In the genomic region with DNA sequence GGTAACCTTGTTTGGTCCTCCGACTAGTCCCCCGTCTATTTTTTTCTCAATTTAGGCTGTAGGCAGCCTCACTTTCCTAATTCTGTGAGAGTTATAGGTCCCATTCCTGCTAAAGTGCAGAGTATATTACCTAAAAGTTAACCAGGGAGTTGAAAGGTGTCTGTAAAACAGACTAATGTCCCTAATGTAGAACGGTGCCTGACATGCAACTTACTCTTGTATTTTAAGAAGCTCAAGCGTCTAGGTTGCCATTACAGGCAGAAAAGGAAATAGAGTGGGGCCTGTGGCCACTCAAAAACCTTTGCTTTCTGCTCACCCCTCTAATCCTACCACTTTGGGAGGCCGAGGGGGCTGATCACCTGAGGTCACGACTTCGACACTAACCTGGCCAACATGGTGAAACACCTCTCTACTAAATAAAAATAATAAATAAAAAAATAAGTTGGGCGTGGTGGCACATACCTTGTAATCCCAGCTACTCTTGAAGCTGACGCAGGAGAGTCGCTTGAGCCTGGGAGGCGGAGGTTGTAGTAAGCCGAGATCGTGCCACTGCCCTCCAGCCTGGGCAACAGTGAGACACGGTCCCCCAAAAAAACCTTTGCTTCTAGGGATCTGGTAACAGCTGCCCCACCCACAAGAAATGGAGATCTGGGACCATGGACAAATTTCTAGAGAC, we compare ENCODE assay signal across 8 cellular contexts. TPM values are rescaled to one million over a fixed set of nuclear protein-coding genes. Genes with fewer than 3 reads are reported as not detected.
DNase-seq lines count a peak whose midpoint lies in the region; ATAC-seq and TF ChIP-seq lines count a peak whose summit lies in the region.

No MANE protein-coding gene starts in this region.

- TF ChIP-seq CTCF in HL-60 (IDR thresholded peaks at IDR 0.05; ENCODE audit: insufficient read depth, low read length) (no peak), endodermal cell (conservative IDR thresholded peaks at IDR 0.05) (no peak), neural progenitor cell (IDR thresholded peaks at IDR 0.05) (no peak), GM13977 (IDR thresholded peaks at IDR 0.05; ENCODE audit: extremely low read depth, insufficient read depth, missing control alignments) (no peak)

- H3K4me3 Mint-ChIP-seq in T-helper 17 cell (peak overlapping the region; percentile 97), endodermal cell (peak overlapping the region; percentile 100), neural progenitor cell (peak overlapping the region; percentile 98)

- peaks cover 54% of the 10 kb centered on the region for H3F3A ChIP-seq in neural progenitor cell (ENCODE audit: low read depth)

- H3K9me3 ChIP-seq in BLaER1 (no peaks in the 10 kb centered on the region), T-helper 17 cell (ENCODE audit: control insufficient read depth, low read length, poor library complexity, severe bottlenecking) (no peaks in the 10 kb centered on the region), endodermal cell (ENCODE audit: control insufficient read depth, low read length) (no peaks in the 10 kb centered on the region), neural progenitor cell (ENCODE audit: low read depth) (no peaks in the 10 kb centered on the region)

- WGBS in endodermal cell (ENCODE audit: insufficient coverage in 1 of 2, insufficient read length in 1 of 2), 2 experiments = 0% methylated on average over 9 to 14 of the region's 14 CpGs

- H3K4me2 ChIP-seq in BLaER1 (peak overlapping the region; percentile 86), neural progenitor cell (peak overlapping the region; percentile 73)

- DNase-seq in HL-60 (ENCODE audit: low read depth in 1 of 2, low spot score in 1 of 2) (peak in 1 of 2 experiments; percentile 13), T-helper 17 cell (no peak), endodermal cell (peak; percentile 60), neural progenitor cell (ENCODE audit: low spot score) (peak; percentile 16), GM13977 (ENCODE audit: low spot score) (no peak)

- peaks cover 28% of the 10 kb centered on the region for H3K36me3 ChIP-seq in BLaER1
- H3K36me3 ChIP-seq in endodermal cell (ENCODE audit: control insufficient read depth, insufficient read depth, low read length) = no peaks in the 10 kb centered on the region
- no peaks in the 10 kb centered on the region for H3K36me3 ChIP-seq in neural progenitor cell

- H3K36me3 Mint-ChIP-seq in T-helper 17 cell (ENCODE audit: low read depth) (peaks cover 16% of the 10 kb centered on the region), endodermal cell (ENCODE audit: low read depth) (peaks cover 2% of the 10 kb centered on the region), neural progenitor cell (peaks cover 4% of the 10 kb centered on the region)

- ATAC-seq in T-helper 17 cell (no peak), HG02610 (IDR thresholded peaks at IDR 0.05; ENCODE audit: unreplicated experiment) (no peak), HG03571 (IDR thresholded peaks at IDR 0.05; ENCODE audit: unreplicated experiment) (no peak)

- H3K27me3 ChIP-seq in BLaER1 (no peaks in the 10 kb centered on the region), HL-60 (ENCODE audit: insufficient read depth, poor library complexity, severe bottlenecking) (no peaks in the 10 kb centered on the region), endodermal cell (ENCODE audit: control insufficient read depth, insufficient read depth, low read length, poor library complexity, severe bottlenecking) (no peaks in the 10 kb centered on the region), neural progenitor cell (no peaks in the 10 kb centered on the region)

- no peak overlapping the region for H2AFZ ChIP-seq in neural progenitor cell (replicated peaks)

- peaks cover 36% of the 10 kb centered on the region for H3K4me1 Mint-ChIP-seq in T-helper 17 cell
- H3K4me1 Mint-ChIP-seq in endodermal cell = peaks cover 24% of the 10 kb centered on the region
- H3K4me1 Mint-ChIP-seq in neural progenitor cell = peaks cover 25% of the 10 kb centered on the region

- H4K20me1 ChIP-seq in BLaER1 (peaks cover 62% of the 10 kb centered on the region), neural progenitor cell (ENCODE audit: low read depth) (peaks cover 35% of the 10 kb centered on the region)

- peaks cover 51% of the 10 kb centered on the region for H3K79me2 ChIP-seq in neural progenitor cell (ENCODE audit: low read depth)

- H3K4me1 ChIP-seq in BLaER1 (peaks cover 37% of the 10 kb centered on the region), endodermal cell (ENCODE audit: control insufficient read depth, insufficient read depth, low read length) (no peaks in the 10 kb centered on the region), neural progenitor cell (peaks cover 18% of the 10 kb centered on the region)

- H3K27ac Mint-ChIP-seq in T-helper 17 cell (peak overlapping the region; percentile 100), endodermal cell (peak overlapping the region; percentile 100), neural progenitor cell (peak overlapping the region; percentile 93)

- in situ Hi-C loops in GM13977 (cut with MboI; ENCODE audit: low pct_unique_long_range_greater_than_20kb, low sequenced_read_pairs, unreplicated experiment) = no loop called here

- H3K27me3 Mint-ChIP-seq in T-helper 17 cell (peaks cover 10% of the 10 kb centered on the region), endodermal cell (ENCODE audit: insufficient read depth) (no peaks in the 10 kb centered on the region), neural progenitor cell (ENCODE audit: insufficient read depth, low read depth) (peaks cover 13% of the 10 kb centered on the region)

- H3K27ac ChIP-seq in BLaER1 (peak overlapping the region; percentile 94), HL-60 (replicated peaks) (peak overlapping the region; percentile 98), endodermal cell (ENCODE audit: low read depth, low read length) (peak overlapping the region; percentile 84), neural progenitor cell (peak overlapping the region; percentile 81)

- no peaks in the 10 kb centered on the region for H3K9me3 Mint-ChIP-seq in endodermal cell
- no peaks in the 10 kb centered on the region for H3K9me3 Mint-ChIP-seq in neural progenitor cell

- H3K9ac ChIP-seq in BLaER1 (peak overlapping the region; percentile 100), endodermal cell (ENCODE audit: extremely low read depth, low read length, poor library complexity, severe bottlenecking) (peak overlapping the region; percentile 98), neural progenitor cell (peak overlapping the region; percentile 77)

- H3K4me3 ChIP-seq in BLaER1 = peak overlapping the region; percentile 88
- H3K4me3 ChIP-seq in HL-60 (replicated peaks; ENCODE audit: insufficient read depth, low read length) = peak overlapping the region; percentile 72
- peak overlapping the region; percentile 98 for H3K4me3 ChIP-seq in endodermal cell (ENCODE audit: low read length)
- H3K4me3 ChIP-seq in neural progenitor cell = peak overlapping the region; percentile 94

RNA-seq across cellular contexts. Expression of gene HFE, which starts 37.9 kb away (rescaled TPM):
- total RNA-seq in T-helper 17 cell = 1 to 10 TPM; 1.2 to 2.4 TPM
- total RNA-seq in endodermal cell = 1 to 10 TPM; 1.8 to 2.1 TPM
- polyA plus RNA-seq in endodermal cell (2013, experiment 1 of 2) = 2.7 TPM
- polyA plus RNA-seq in endodermal cell (2013, experiment 2 of 2) = 1.7 TPM
- total RNA-seq in neural progenitor cell (ENCODE audit: low replicate concordance) = 0.43 and 1.5 TPM in 2 replicates

Comparison
In these comparisons a context has a peak if more than half of its experiments do, and no peak if none do; other contexts are left out.
1. DNase-seq: peak in endodermal cell (single experiment) and neural progenitor cell (single experiment); none in T-helper 17 cell (0 of 3) and GM13977 (single experiment).
2. Peak in every context shown above with its lines, with median percentiles within 50 percentile points of each other: H3K27ac ChIP-seq, H3K4me3 ChIP-seq, H3K9ac ChIP-seq, H3K27ac Mint-ChIP-seq and H3K4me3 Mint-ChIP-seq.